ENCODE assay signal across 1 cellular context in genomic region chr19:6060600-6061391, GRCh38.
TF ChIP-seq lines count a peak whose summit lies in the region.

No MANE protein-coding gene starts in this region.

TF ChIP-seq in K562, 482 proteins besides CTCF, POLR2A, EP300 and RAD21 (continued from another document and continues in another):
- TF ChIP-seq ZNF407 (IDR thresholded peaks at IDR 0.05; ENCODE audit: low read depth) (no peak), NCOA6 (IDR thresholded peaks at IDR 0.05) (no peak), HBP1 (CRISPR knock-in tag; IDR thresholded peaks at IDR 0.05) (no peak; the same call in none of the 2 replicates), FOXA1 (IDR thresholded peaks at IDR 0.05; ENCODE audit: borderline replicate concordance) (no peak), CREM (IDR thresholded peaks at IDR 0.05; ENCODE audit: low read depth) (peak; percentile 80), RFX1 (IDR thresholded peaks at IDR 0.05) (no peak), ESRRA (IDR thresholded peaks at IDR 0.05; ENCODE audit: borderline replicate concordance, low read depth) (peak; percentile 60; the same call in 1 of the 2 replicates), PHF20 (IDR thresholded peaks at IDR 0.05; ENCODE audit: partially characterized antibody) (peak; percentile 38), PCBP1 (IDR thresholded peaks at IDR 0.05; ENCODE audit: low read depth, low read length, poor library complexity, severe bottlenecking) (no peak), NR0B1 (IDR thresholded peaks at IDR 0.05; ENCODE audit: partially characterized antibody) (no peak), TSHZ1 (CRISPR knock-in tag; IDR thresholded peaks at IDR 0.05) (no peak), ETS2 (tag; IDR thresholded peaks at IDR 0.05; ENCODE audit: borderline replicate concordance, poor library complexity, severe bottlenecking) (no peak), IRF2 (CRISPR knock-in tag; IDR thresholded peaks at IDR 0.05) (no peak), FOSL1 (tag; conservative IDR thresholded peaks at IDR 0.05) (peak; percentile 99), EP400 (IDR thresholded peaks at IDR 0.05) (peak; percentile 92), L3MBTL2 (IDR thresholded peaks at IDR 0.05) (peak; percentile 98), SREBF2 (CRISPR knock-in tag; IDR thresholded peaks at IDR 0.05) (0 out of 2 replicates have a peak, but pooled peaks have one; percentile 71), BDP1 (IDR thresholded peaks at IDR 0.05; ENCODE audit: insufficient read depth, insufficient read length) (no peak), ZNF121 (CRISPR knock-in tag; conservative IDR thresholded peaks at IDR 0.05) (no peak), NR2F6 (CRISPR knock-in tag; IDR thresholded peaks at IDR 0.05) (no peak), RBM14 (IDR thresholded peaks at IDR 0.05; ENCODE audit: borderline replicate concordance, insufficient read depth, low read depth, low read length) (no peak), ZNF668 (CRISPR knock-in tag; IDR thresholded peaks at IDR 0.05) (0 out of 2 replicates have a peak, but pooled peaks have one; percentile 27), MAZ (CRISPR knock-in tag; conservative IDR thresholded peaks at IDR 0.05 in 1 of 2, IDR thresholded peaks at IDR 0.05 in 1 of 2) (peak; percentile 78 to 85), SNAPC5 (CRISPR knock-in tag; IDR thresholded peaks at IDR 0.05) (no peak), ETS1 (conservative IDR thresholded peaks at IDR 0.05; ENCODE audit: control insufficient read depth, low read depth, low read length) (no peak), NR2C2 (CRISPR knock-in tag; IDR thresholded peaks at IDR 0.05) (no peak), NR2C2 (tag; IDR thresholded peaks at IDR 0.05) (peak; percentile 59; the same call in 1 of the 2 replicates), NELFE (IDR thresholded peaks at IDR 0.05; ENCODE audit: insufficient read depth, insufficient read length) (no peak), MTF1 (CRISPR knock-in tag; IDR thresholded peaks at IDR 0.05; ENCODE audit: borderline replicate concordance) (no peak), KLF10 (CRISPR knock-in tag; IDR thresholded peaks at IDR 0.05) (no peak), ZNF655 (CRISPR knock-in tag; IDR thresholded peaks at IDR 0.05) (no peak), WHSC1 (IDR thresholded peaks at IDR 0.05; ENCODE audit: low read length) (no peak), ZNF217 (CRISPR knock-in tag; IDR thresholded peaks at IDR 0.05) (no peak), TOE1 (IDR thresholded peaks at IDR 0.05; ENCODE audit: borderline replicate concordance) (peak; percentile 82; the same call in 1 of the 2 replicates), TOE1 (CRISPR knock-in tag; IDR thresholded peaks at IDR 0.05; ENCODE audit: borderline replicate concordance, low read depth) (no peak; the same call in 1 of the 2 replicates), PHTF2 (CRISPR knock-in tag; IDR thresholded peaks at IDR 0.05) (no peak), HNRNPH1 (optimal IDR thresholded peaks at IDR 0.05; ENCODE audit: low read depth, low read length) (no peak), E2F6 (IDR thresholded peaks at IDR 0.05; ENCODE audit: borderline replicate concordance in 1 of 2, extremely low read depth in 1 of 2, insufficient read depth in 1 of 2, insufficient read length in 1 of 2, low read depth in 1 of 2, low read length in 1 of 2, poor library complexity in 1 of 2, severe bottlenecking in 1 of 2) (peak; percentile 79 to 90), KAT7 (CRISPR knock-in tag; IDR thresholded peaks at IDR 0.05; ENCODE audit: borderline replicate concordance) (0 out of 2 replicates have a peak, but pooled peaks have one; percentile 25), U2AF2 (optimal IDR thresholded peaks at IDR 0.05; ENCODE audit: low read depth, low read length) (no peak), CTBP1 (IDR thresholded peaks at IDR 0.05; ENCODE audit: borderline replicate concordance) (peak; percentile 99), ZFP91 (CRISPR knock-in tag; IDR thresholded peaks at IDR 0.05) (no peak), ZC3H4 (CRISPR knock-in tag; IDR thresholded peaks at IDR 0.05; ENCODE audit: borderline replicate concordance) (no peak), TCF15 (CRISPR knock-in tag; IDR thresholded peaks at IDR 0.05) (no peak), CBX5 (IDR thresholded peaks at IDR 0.05; ENCODE audit: borderline replicate concordance, low read depth) (0 out of 2 replicates have a peak, but pooled peaks have one; percentile 7)
